In the genomic region with DNA sequence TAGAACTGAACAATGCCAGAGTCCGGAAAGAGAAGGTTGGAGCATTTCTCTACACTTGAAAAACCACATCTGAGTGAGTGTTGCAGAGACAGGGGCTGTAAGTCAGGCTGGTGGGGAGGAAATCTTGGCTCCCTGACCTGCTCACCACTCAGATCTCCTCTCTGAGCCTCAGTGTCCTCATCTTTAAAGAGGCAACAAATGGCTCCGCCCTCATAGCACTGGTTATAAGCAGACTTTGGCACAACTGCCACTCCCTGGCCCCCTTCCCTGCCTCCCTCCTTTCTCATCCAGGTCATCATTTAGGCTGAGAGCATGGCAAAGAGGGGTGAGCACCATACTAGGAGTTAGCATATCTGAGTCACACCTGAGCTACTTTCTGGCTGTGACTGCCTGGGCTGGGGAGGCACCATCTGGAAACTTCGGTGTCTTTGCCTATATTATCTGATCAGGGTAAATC, we compare ENCODE assay signal across 23 cellular contexts. TPM values are rescaled to one million over a fixed set of nuclear protein-coding genes. Genes with fewer than 3 reads are reported as not detected.
DNase-seq lines count a peak whose midpoint lies in the region; ATAC-seq and TF ChIP-seq lines count a peak whose summit lies in the region.
"Had no signal": no experiment of that assay in that cellular context is flagged by ENCODE, and none has a peak within 500 bp of the region (broad histone marks: within the 10 kb centered on the region; RNA-seq: fewer than 3 reads in every experiment).

No MANE protein-coding gene starts in this region.

- peak overlapping the region; percentile 32 for H3K27ac Mint-ChIP-seq in T-helper 17 cell
- peak overlapping the region; percentile 63 to 84 for H3K27ac Mint-ChIP-seq in activated naive CD4-positive, alpha-beta T cell treated with anti-CD3 and anti-CD28 coated beads, Interleukin-2, amount 50 U/mL, for 72 hours

- H3K4me3 ChIP-seq in thyroid gland (replicated peaks in 1 of 3): no peak overlapping the region
- H3K4me3 ChIP-seq: BLaER1 treated with 17β-estradiol and CSF1 and Interleukin-3, amounts not matched to agents 10 nM and 100 nM had no signal

- H3K27ac ChIP-seq in thyroid gland: no peak overlapping the region
- H3K27ac ChIP-seq: BLaER1 treated with 17β-estradiol and CSF1 and Interleukin-3, amounts not matched to agents 10 nM and 100 nM had no signal

- peaks cover 20% of the 10 kb centered on the region for H3K4me1 Mint-ChIP-seq in T-helper 17 cell

- no peak for TF ChIP-seq POLR2A in thyroid gland (IDR thresholded peaks at IDR 0.05)

- intact Hi-C loops in thyroid gland (cut with DNase I): no loop called here

- H3K4me3 Mint-ChIP-seq in T-helper 17 cell: no peak overlapping the region

- DNase-seq in activated CD8-positive, alpha-beta memory T cell treated with anti-CD3 and anti-CD28 coated beads for 24 hours: peak; percentile 74
- DNase-seq in activated CD8-positive, alpha-beta memory T cell treated with anti-CD3 and anti-CD28 coated beads, Interleukin-2, amount 50 U/mL, for 48 hours: no peak
- DNase-seq in T-helper 17 cell: no peak
- no peak for DNase-seq in activated naive CD4-positive, alpha-beta T cell treated with anti-CD3 and anti-CD28 coated beads, Interleukin-2, amount 50 U/mL, for 72 hours (ENCODE audit: low spot score in 2 of 2)
- DNase-seq in stimulated activated CD4-positive, alpha-beta T cell treated with anti-CD3 and anti-CD28 coated beads, Interleukin-4, amount 100 ng/mL, for 24 hours: peak; percentile 38
- no peak for DNase-seq in NCI-H1048 (lab: John Stamatoyannopoulos, UW)
- DNase-seq in HT-29 (ENCODE audit: low spot score): no peak
- no peak for DNase-seq in thyroid gland
- DNase-seq: dermis blood vessel endothelial cell, DMS 273 treated with DMSO at 0.1 percent for 48 hours, glutamatergic neuron, Karpas-422, MV-4-11, NCI-H1694, NCI-H2171 treated with DMSO at 0.1 percent for 48 hours, NCI-H526, T1000 had no signal

- no peaks in the 10 kb centered on the region for H3K36me3 ChIP-seq in thyroid gland
- H3K36me3 ChIP-seq: BLaER1 treated with 17β-estradiol and CSF1 and Interleukin-3, amounts not matched to agents 10 nM and 100 nM had no signal

- 86 to 92% methylated on average over 3 of the region's 3 CpGs for WGBS in thyroid gland, 2 donors

- H3K27me3 ChIP-seq in thyroid gland: no peaks in the 10 kb centered on the region
- H3K27me3 ChIP-seq: BLaER1 treated with 17β-estradiol and CSF1 and Interleukin-3, amounts not matched to agents 10 nM and 100 nM had no signal

- H3K4me1 ChIP-seq in thyroid gland: no peaks in the 10 kb centered on the region

- ATAC-seq in T-helper 17 cell: no peak
- ATAC-seq in activated naive CD4-positive, alpha-beta T cell treated with anti-CD3 and anti-CD28 coated beads, Interleukin-2, amount 50 U/mL, for 72 hours: peak; percentile 85

- H3K9me3 ChIP-seq in T-helper 17 cell (ENCODE audit: control insufficient read depth, low read length, poor library complexity, severe bottlenecking): no peaks in the 10 kb centered on the region
- H3K9me3 ChIP-seq in thyroid gland: no peaks in the 10 kb centered on the region

- H3K9me3 Mint-ChIP-seq in activated naive CD4-positive, alpha-beta T cell treated with anti-CD3 and anti-CD28 coated beads, Interleukin-2, amount 50 U/mL, for 72 hours: no peaks in the 10 kb centered on the region

- H3K36me3 Mint-ChIP-seq in T-helper 17 cell (ENCODE audit: low read depth): peaks cover 2% of the 10 kb centered on the region
- H3K36me3 Mint-ChIP-seq in activated naive CD4-positive, alpha-beta T cell treated with anti-CD3 and anti-CD28 coated beads, Interleukin-2, amount 50 U/mL, for 72 hours: peaks cover 10 to 41% of the 10 kb centered on the region in 2 donors

- no peak for TF ChIP-seq CTCF in thyroid gland (IDR thresholded peaks at IDR 0.05)

- no peaks in the 10 kb centered on the region for H3K27me3 Mint-ChIP-seq in T-helper 17 cell

RNA-seq across cellular contexts. Expression of gene SIRPG, which starts 10.6 kb away (rescaled TPM):
- total RNA-seq in T-helper 17 cell (10 to 100 TPM; 45.3 to 47.5 TPM), thyroid gland (not detected)
- 10 to 100 TPM; 46.9 to 67.8 TPM for total RNA-seq in activated naive CD4-positive, alpha-beta T cell treated with anti-CD3 and anti-CD28 coated beads, Interleukin-2, amount 50 U/mL, for 72 hours
- not detected in 2 replicates for total RNA-seq in HT-29 (2014; rRNA removed; shearing (Covaris generic))
- total RNA-seq: cardiac septum, dermis blood vessel endothelial cell, endothelial cell of umbilical vein, G401, H1, pulmonary artery endothelial cell had no signal

RNA-seq across cellular contexts. Expression of gene SIRPB1, which starts 27.2 kb away (rescaled TPM):
- total RNA-seq in T-helper 17 cell (1 to 10 TPM; 4.4 to 4.6 TPM), thyroid gland (1 to 10 TPM in 2 of 4 donors, under 1 TPM in 1, not detected in 1; 0.54 to 5.8 (median 3.2) TPM)
- 1 to 10 TPM in 1 of 2 donors, under 1 TPM in 1; 0.99 to 1.9 TPM for total RNA-seq in activated naive CD4-positive, alpha-beta T cell treated with anti-CD3 and anti-CD28 coated beads, Interleukin-2, amount 50 U/mL, for 72 hours
- total RNA-seq in HT-29 (2014; rRNA removed; shearing (Covaris generic)): 0.47 TPM in 1 of 2 replicates, not detected in the other

Comparison
In these comparisons a context has a peak if more than half of its experiments do, and no peak if none do; other contexts are left out.
1. DNase-seq: peak in activated CD8-positive, alpha-beta memory T cell treated with anti-CD3 and anti-CD28 coated beads for 24 hours (single experiment) and stimulated activated CD4-positive, alpha-beta T cell treated with anti-CD3 and anti-CD28 coated beads, Interleukin-4, amount 100 ng/mL, for 24 hours (single experiment); none in activated CD8-positive, alpha-beta memory T cell treated with anti-CD3 and anti-CD28 coated beads, Interleukin-2, amount 50 U/mL, for 48 hours (single experiment), T-helper 17 cell (0 of 3), activated naive CD4-positive, alpha-beta T cell treated with anti-CD3 and anti-CD28 coated beads, Interleukin-2, amount 50 U/mL, for 72 hours (0 of 2), NCI-H1048 (single experiment), HT-29 (single experiment) and thyroid gland (0 of 2).
2. RNA of gene SIRPG, which starts 10.6 kb away (total RNA-seq): 46.9 to 67.8 TPM in activated naive CD4-positive, alpha-beta T cell treated with anti-CD3 and anti-CD28 coated beads, Interleukin-2, amount 50 U/mL, for 72 hours and 45.3 to 47.5 TPM in T-helper 17 cell; not detected in thyroid gland and not detected in HT-29; every median in the first group is over 10 times any median in the second.